ENCODE assay signal across 8 cellular contexts in the genomic region with DNA sequence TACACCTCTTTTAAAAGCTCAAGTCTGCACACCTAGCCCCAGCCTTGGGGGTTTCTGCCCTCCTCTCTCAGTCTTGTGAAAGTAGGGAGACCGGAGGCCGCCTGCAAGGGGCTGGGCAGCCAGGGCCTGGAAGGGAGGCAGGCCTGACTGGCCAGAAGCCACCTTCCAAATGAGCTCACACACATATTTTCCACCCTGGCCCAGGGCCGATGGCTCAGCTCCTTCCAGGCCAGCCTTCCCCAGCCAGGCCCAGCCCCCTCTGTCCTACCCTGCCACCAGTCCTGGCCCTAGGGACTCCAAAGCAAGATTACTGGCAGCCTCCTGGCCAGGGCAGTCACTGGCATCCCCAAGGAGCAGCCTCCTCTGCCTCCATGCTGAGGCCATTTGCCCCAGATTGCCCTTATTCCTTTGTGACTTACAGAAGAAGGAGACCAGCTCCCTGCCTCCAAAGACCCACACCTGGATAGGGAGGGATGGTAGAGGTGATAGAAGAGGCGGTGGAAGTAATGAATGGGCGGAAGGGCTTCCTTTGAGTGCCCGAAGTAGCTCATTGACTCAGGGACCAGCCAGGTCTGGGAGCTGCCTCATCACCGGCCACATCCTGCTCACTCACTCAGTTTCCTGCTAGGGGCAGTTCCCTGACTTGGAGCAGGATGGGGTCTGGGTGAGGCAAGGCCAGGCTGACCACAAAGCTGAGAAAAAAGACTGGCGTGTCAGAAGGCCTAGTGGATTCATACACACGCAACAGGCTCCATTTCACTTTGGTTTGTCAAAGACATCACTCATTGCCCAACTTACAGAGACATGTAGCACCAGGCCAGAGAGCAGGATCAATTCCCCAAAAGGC. TPM values are rescaled to one million over a fixed set of nuclear protein-coding genes. Genes with fewer than 3 reads are reported as not detected.
DNase-seq lines count a peak whose midpoint lies in the region; ATAC-seq and TF ChIP-seq lines count a peak whose summit lies in the region.

No MANE protein-coding gene starts in this region.

- in situ Hi-C loops in astrocyte of the cerebellum (cut with HindIII; ENCODE audit: low sequenced_read_pairs): no loop called here

- H3K27me3 Mint-ChIP-seq in natural killer cell treated with Interleukin-12 subunit alpha and Interleukin-12 subunit beta and Interleukin-15 and Interleukin-18, amount 100 ng/mL, for 72 hours: peaks cover 12 to 18% of the 10 kb centered on the region in 2 donors
- peaks cover 20 to 30% of the 10 kb centered on the region in 2 donors for H3K27me3 Mint-ChIP-seq in natural killer cell (ENCODE audit: low read depth in 2 of 2)
- H3K27me3 Mint-ChIP-seq in effector memory CD8-positive, alpha-beta T cell: peaks cover 29 to 53% of the 10 kb centered on the region in 2 donors

- peak overlapping the region; percentile 75 to 89 for H3K27ac Mint-ChIP-seq in natural killer cell treated with Interleukin-12 subunit alpha and Interleukin-12 subunit beta and Interleukin-15 and Interleukin-18, amount 100 ng/mL, for 72 hours
- no peak overlapping the region for H3K27ac Mint-ChIP-seq in natural killer cell
- H3K27ac Mint-ChIP-seq in stimulated activated effector memory CD8-positive, alpha-beta T cell treated with anti-CD3 and anti-CD28 coated beads, Interleukin-12 subunit alpha, Interleukin-12 subunit beta, amount 100 ng/mL, for 72 hours: peak overlapping the region; percentile 63
- no peak overlapping the region for H3K27ac Mint-ChIP-seq in effector memory CD8-positive, alpha-beta T cell

- H3K4me3 Mint-ChIP-seq in natural killer cell treated with Interleukin-12 subunit alpha and Interleukin-12 subunit beta and Interleukin-15 and Interleukin-18, amount 100 ng/mL, for 72 hours: peak overlapping the region; percentile 49
- no peak overlapping the region for H3K4me3 Mint-ChIP-seq in natural killer cell
- H3K4me3 Mint-ChIP-seq in stimulated activated effector memory CD8-positive, alpha-beta T cell treated with anti-CD3 and anti-CD28 coated beads, Interleukin-12 subunit alpha, Interleukin-12 subunit beta, amount 100 ng/mL, for 72 hours: peak overlapping the region; percentile 19
- no peak overlapping the region for H3K4me3 Mint-ChIP-seq in effector memory CD8-positive, alpha-beta T cell

- intact Hi-C loops in natural killer cell (cut with micrococcal nuclease): loop anchor here (10.0 kb wide), 2 partner anchors 376 to 536 kb away; no protein-coding TSS in a partner anchor

- ATAC-seq in natural killer cell treated with Interleukin-12 subunit alpha and Interleukin-12 subunit beta and Interleukin-15 and Interleukin-18, amount 100 ng/mL, for 72 hours: peak; percentile 94 to 95
- no peak for ATAC-seq in natural killer cell
- ATAC-seq in stimulated activated effector memory CD8-positive, alpha-beta T cell treated with anti-CD3 and anti-CD28 coated beads, Interleukin-12 subunit alpha, Interleukin-12 subunit beta, amount 100 ng/mL, for 72 hours: peak; percentile 87
- no peak for ATAC-seq in effector memory CD8-positive, alpha-beta T cell (replicated peaks)

- no peaks in the 10 kb centered on the region for H3K9me3 Mint-ChIP-seq in natural killer cell treated with Interleukin-12 subunit alpha and Interleukin-12 subunit beta and Interleukin-15 and Interleukin-18, amount 100 ng/mL, for 72 hours
- H3K9me3 Mint-ChIP-seq in natural killer cell: no peaks in the 10 kb centered on the region
- no peaks in the 10 kb centered on the region for H3K9me3 Mint-ChIP-seq in stimulated activated effector memory CD8-positive, alpha-beta T cell treated with anti-CD3 and anti-CD28 coated beads, Interleukin-12 subunit alpha, Interleukin-12 subunit beta, amount 100 ng/mL, for 72 hours
- H3K9me3 Mint-ChIP-seq in effector memory CD8-positive, alpha-beta T cell: no peaks in the 10 kb centered on the region

- H3K4me1 Mint-ChIP-seq in natural killer cell treated with Interleukin-12 subunit alpha and Interleukin-12 subunit beta and Interleukin-15 and Interleukin-18, amount 100 ng/mL, for 72 hours (ENCODE audit: low read depth in 2 of 2): peaks cover 18 to 27% of the 10 kb centered on the region in 2 donors
- H3K4me1 Mint-ChIP-seq in natural killer cell: peaks cover 0 to 11% of the 10 kb centered on the region in 2 donors
- H3K4me1 Mint-ChIP-seq in stimulated activated effector memory CD8-positive, alpha-beta T cell treated with anti-CD3 and anti-CD28 coated beads, Interleukin-12 subunit alpha, Interleukin-12 subunit beta, amount 100 ng/mL, for 72 hours: peaks cover 20% of the 10 kb centered on the region
- H3K4me1 Mint-ChIP-seq in effector memory CD8-positive, alpha-beta T cell (ENCODE audit: low read depth in 2 of 2): peaks cover 6 to 7% of the 10 kb centered on the region in 2 donors

- H3K36me3 Mint-ChIP-seq in natural killer cell treated with Interleukin-12 subunit alpha and Interleukin-12 subunit beta and Interleukin-15 and Interleukin-18, amount 100 ng/mL, for 72 hours: peaks cover 3% of the 10 kb centered on the region
- no peaks in the 10 kb centered on the region for H3K36me3 Mint-ChIP-seq in natural killer cell
- peaks cover 4% of the 10 kb centered on the region for H3K36me3 Mint-ChIP-seq in stimulated activated effector memory CD8-positive, alpha-beta T cell treated with anti-CD3 and anti-CD28 coated beads, Interleukin-12 subunit alpha, Interleukin-12 subunit beta, amount 100 ng/mL, for 72 hours
- H3K36me3 Mint-ChIP-seq in effector memory CD8-positive, alpha-beta T cell (ENCODE audit: insufficient read depth): peaks cover 6% of the 10 kb centered on the region

- peak; percentile 92 for DNase-seq in natural killer cell treated with Interleukin-12 subunit alpha and Interleukin-12 subunit beta and Interleukin-15 and Interleukin-18, amount 100 ng/mL, for 72 hours (ENCODE audit: low spot score)
- DNase-seq in natural killer cell (no peak), astrocyte of the cerebellum (ENCODE audit: low read depth) (peak; percentile 89), islet precursor cell (peak; percentile 88), COLO829 (ENCODE audit: low spot score) (no peak), DMS114 treated with DMSO at 0.1 percent for 48 hours (lab: John Stamatoyannopoulos, UW; ENCODE audit: unreplicated experiment) (no peak)
- peak in 1 of 2 donors; percentile 72 for DNase-seq in stimulated activated effector memory CD8-positive, alpha-beta T cell treated with anti-CD3 and anti-CD28 coated beads, Interleukin-12 subunit alpha, Interleukin-12 subunit beta, amount 100 ng/mL, for 72 hours (ENCODE audit: low spot score in 2 of 2)
- DNase-seq in effector memory CD8-positive, alpha-beta T cell: no peak

- no peak overlapping the region for H3K4me3 ChIP-seq in astrocyte of the cerebellum (ENCODE audit: low read depth, low read length)

- TF ChIP-seq CTCF in natural killer cell (IDR thresholded peaks at IDR 0.05) (no peak), astrocyte of the cerebellum (IDR thresholded peaks at IDR 0.05; ENCODE audit: low read depth, low read length, missing control alignments) (no peak)

RNA-seq across cellular contexts. Expression of gene MMP14, which starts 14.8 kb away (rescaled TPM):
- 1 to 10 TPM; 3.7 to 8.0 TPM for total RNA-seq in natural killer cell treated with Interleukin-12 subunit alpha and Interleukin-12 subunit beta and Interleukin-15 and Interleukin-18, amount 100 ng/mL, for 72 hours
- 1 to 10 TPM; 1.2 to 1.7 (median 1.4) TPM for total RNA-seq in natural killer cell

RNA-seq across cellular contexts. Expression of gene LRP10, which starts 20.4 kb away (rescaled TPM):
- 10 to 100 TPM; 53.4 to 60.4 TPM for total RNA-seq in natural killer cell treated with Interleukin-12 subunit alpha and Interleukin-12 subunit beta and Interleukin-15 and Interleukin-18, amount 100 ng/mL, for 72 hours
- total RNA-seq in natural killer cell: 100 to 1,000 TPM in 2 of 3 donors, 10 to 100 TPM in 1; 97.8 to 118 (median 102) TPM

RNA-seq across cellular contexts. Expression of gene MRPL52, which starts 21.5 kb away (rescaled TPM):
- total RNA-seq in natural killer cell treated with Interleukin-12 subunit alpha and Interleukin-12 subunit beta and Interleukin-15 and Interleukin-18, amount 100 ng/mL, for 72 hours: 100 to 1,000 TPM; 116 to 134 TPM
- 10 to 100 TPM; 40.5 to 42.0 (median 41.6) TPM for total RNA-seq in natural killer cell

RNA-seq across cellular contexts. Expression of gene REM2, which starts 31.9 kb away (rescaled TPM):
- under 1 TPM in 1 of 2 donors, not detected in 1; 0.43 TPM for total RNA-seq in natural killer cell treated with Interleukin-12 subunit alpha and Interleukin-12 subunit beta and Interleukin-15 and Interleukin-18, amount 100 ng/mL, for 72 hours
- total RNA-seq in natural killer cell: 1 to 10 TPM; 4.0 to 8.1 (median 7.9) TPM

RNA-seq across cellular contexts. Expression of gene SLC7A7, which starts 35.9 kb away (rescaled TPM):
- under 1 TPM; 0.36 to 0.59 TPM for total RNA-seq in natural killer cell treated with Interleukin-12 subunit alpha and Interleukin-12 subunit beta and Interleukin-15 and Interleukin-18, amount 100 ng/mL, for 72 hours
- 10 to 100 TPM in 1 of 3 donors, 1 to 10 TPM in 2; 4.3 to 16.8 (median 9.6) TPM for total RNA-seq in natural killer cell

Comparison
In these comparisons a context has a peak if more than half of its experiments do, and no peak if none do; other contexts are left out.
1. ATAC-seq: peak in natural killer cell treated with Interleukin-12 subunit alpha and Interleukin-12 subunit beta and Interleukin-15 and Interleukin-18, amount 100 ng/mL, for 72 hours (2 of 2) and stimulated activated effector memory CD8-positive, alpha-beta T cell treated with anti-CD3 and anti-CD28 coated beads, Interleukin-12 subunit alpha, Interleukin-12 subunit beta, amount 100 ng/mL, for 72 hours (single experiment); none in natural killer cell (0 of 3) and effector memory CD8-positive, alpha-beta T cell (single experiment).
2. DNase-seq: peak in natural killer cell treated with Interleukin-12 subunit alpha and Interleukin-12 subunit beta and Interleukin-15 and Interleukin-18, amount 100 ng/mL, for 72 hours (single experiment), astrocyte of the cerebellum (single experiment) and islet precursor cell (single experiment); none in natural killer cell (single experiment), COLO829 (single experiment), effector memory CD8-positive, alpha-beta T cell (0 of 3) and DMS114 treated with DMSO at 0.1 percent for 48 hours (single experiment).
3. H3K27ac Mint-ChIP-seq: peak in natural killer cell treated with Interleukin-12 subunit alpha and Interleukin-12 subunit beta and Interleukin-15 and Interleukin-18, amount 100 ng/mL, for 72 hours (2 of 2) and stimulated activated effector memory CD8-positive, alpha-beta T cell treated with anti-CD3 and anti-CD28 coated beads, Interleukin-12 subunit alpha, Interleukin-12 subunit beta, amount 100 ng/mL, for 72 hours (single experiment); none in natural killer cell (0 of 2) and effector memory CD8-positive, alpha-beta T cell (0 of 2).
4. H3K4me3 Mint-ChIP-seq: peak in natural killer cell treated with Interleukin-12 subunit alpha and Interleukin-12 subunit beta and Interleukin-15 and Interleukin-18, amount 100 ng/mL, for 72 hours (single experiment) and stimulated activated effector memory CD8-positive, alpha-beta T cell treated with anti-CD3 and anti-CD28 coated beads, Interleukin-12 subunit alpha, Interleukin-12 subunit beta, amount 100 ng/mL, for 72 hours (single experiment); none in natural killer cell (single experiment) and effector memory CD8-positive, alpha-beta T cell (0 of 2).